3 cellular contexts compared by ENCODE assay signal in genomic region chr1:61966450-61967225, GRCh38.
TF ChIP-seq lines count a peak whose summit lies in the region.

No MANE protein-coding gene starts in this region.

TF ChIP-seq in GM23338, 12 proteins besides CTCF, POLR2A, EP300 and RAD21:
- TF ChIP-seq ZNF114 (CRISPR knock-in tag; IDR thresholded peaks at IDR 0.05) (peak; percentile 59; the same call in 1 of the 2 replicates), CREB1 (CRISPR knock-in tag; IDR thresholded peaks at IDR 0.05; ENCODE audit: low read depth) (0 out of 2 replicates have a peak, but pooled peaks have one; percentile 3)

TF ChIP-seq in WTC11, 78 proteins besides CTCF, POLR2A, EP300 and RAD21:
- TF ChIP-seq MXD4 (CRISPR knock-in tag; IDR thresholded peaks at IDR 0.05; ENCODE audit: borderline replicate concordance) (peak; percentile 39; the same call in 1 of the 2 replicates), ZNF532 (CRISPR knock-in tag; IDR thresholded peaks at IDR 0.05; ENCODE audit: borderline replicate concordance) (peak; percentile 35; the same call in 1 of the 2 replicates), ZNF423 (CRISPR knock-in tag; IDR thresholded peaks at IDR 0.05) (peak; percentile 39; the same call in 1 of the 2 replicates), ZSCAN18 (CRISPR knock-in tag; IDR thresholded peaks at IDR 0.05) (peak; percentile 77; the same call in 1 of the 2 replicates), ESRRA (CRISPR knock-in tag; IDR thresholded peaks at IDR 0.05; ENCODE audit: borderline replicate concordance) (peak; percentile 78; the same call in 1 of the 2 replicates)
TF ChIP-seq in WTC11: peak in this region for 5; not testable (repeated sequence) for 73.

TF ChIP-seq in H1, 55 proteins besides CTCF, POLR2A, EP300 and RAD21:
- TF ChIP-seq SRF (IDR thresholded peaks at IDR 0.05; ENCODE audit: low read depth, low read length) (peak; percentile 77), CEBPB (IDR thresholded peaks at IDR 0.05; ENCODE audit: low read depth, low read length) (peak; percentile 24; the same call in 1 of the 2 replicates), YY1 (IDR thresholded peaks at IDR 0.05; ENCODE audit: low read depth, low read length) (peak; percentile 89)
